In genomic region chr18:9417081-9417841, GRCh38 we compare ENCODE assay signal across 8 cellular contexts. TPM values are rescaled to one million over a fixed set of nuclear protein-coding genes. Genes with fewer than 3 reads are reported as not detected.
A peak's percentile ranks its signal among the peaks of the same experiment; 100 is the strongest.
DNase-seq lines count a peak whose midpoint lies in the region; ATAC-seq and TF ChIP-seq lines count a peak whose summit lies in the region.

No MANE protein-coding gene starts in this region.

- no peak for TF ChIP-seq POLR2A in vagina (IDR thresholded peaks at IDR 0.05)

- no peak overlapping the region for H4K91ac ChIP-seq in mesenchymal stem cell (ENCODE audit: low read length)

- H3K36me3 ChIP-seq in mesenchymal stem cell (ENCODE audit: control insufficient read depth in 1 of 2, insufficient read depth in 2 of 2, low read depth in 1 of 2, low read length in 2 of 2) (no peaks in the 10 kb centered on the region), vagina (no peaks in the 10 kb centered on the region)

- peak overlapping the region; percentile 95 for H2BK5ac ChIP-seq in mesenchymal stem cell (ENCODE audit: low read depth, low read length, poor library complexity, severe bottlenecking)

- H3K9ac ChIP-seq in mesenchymal stem cell (ENCODE audit: low read length): peak overlapping the region; percentile 52

- H4K8ac ChIP-seq in mesenchymal stem cell (ENCODE audit: low read length): no peak overlapping the region

- H3K27ac ChIP-seq in mesenchymal stem cell (ENCODE audit: low read length, poor library complexity, severe bottlenecking) (peak overlapping the region; percentile 98), vagina (peak overlapping the region; percentile 51)

- H3K27me3 ChIP-seq in mesenchymal stem cell (ENCODE audit: control insufficient read depth in 1 of 2, insufficient read depth in 1 of 2, low read length in 2 of 2): no peaks in the 10 kb centered on the region
- H3K27me3 ChIP-seq in vagina: no peaks in the 10 kb centered on the region

- H2AK5ac ChIP-seq in mesenchymal stem cell (ENCODE audit: low read length, severe bottlenecking): no peak overlapping the region

- H2AFZ ChIP-seq in mesenchymal stem cell (ENCODE audit: low read depth, low read length): no peak overlapping the region

- TF ChIP-seq CTCF in choroid plexus epithelial cell (conservative IDR thresholded peaks at IDR 0.05; ENCODE audit: low read depth, low read length) (no peak), vagina (IDR thresholded peaks at IDR 0.05) (no peak)

- H3K18ac ChIP-seq in mesenchymal stem cell (ENCODE audit: low read depth in 1 of 2, low read length in 2 of 2): no peak overlapping the region

- H3K23ac ChIP-seq in mesenchymal stem cell (ENCODE audit: low read length in 2 of 2): no peak overlapping the region

- no peak for ATAC-seq in HG02798 (IDR thresholded peaks at IDR 0.05; ENCODE audit: poor library complexity, unreplicated experiment)
- ATAC-seq in GM18520 (IDR thresholded peaks at IDR 0.05; ENCODE audit: unreplicated experiment): no peak

- H3K4me3 ChIP-seq in choroid plexus epithelial cell (ENCODE audit: low read depth, low read length): peak overlapping the region; percentile 20
- peak overlapping the region in 1 of 2 experiments; percentile 47 for H3K4me3 ChIP-seq in mesenchymal stem cell (ENCODE audit: insufficient read depth in 1 of 2, low read depth in 1 of 2, low read length in 2 of 2)
- peak overlapping the region in 1 of 2 donors; percentile 22 for H3K4me3 ChIP-seq in vagina

- no peak overlapping the region for H3K14ac ChIP-seq in mesenchymal stem cell (ENCODE audit: low read length in 2 of 2)

- DNase-seq in NCI-H1417 (lab: John Stamatoyannopoulos, UW) (peak; percentile 23 to 74 (median 56)), NCI-H1417 treated with DMSO at 0.1 percent for 48 hours (lab: John Stamatoyannopoulos, UW) (no peak), choroid plexus epithelial cell (ENCODE audit: low read depth) (peak; percentile 73), mesenchymal stem cell (peak; percentile 11), vagina (ENCODE audit: extremely low spot score in 2 of 2) (no peak)
- DNase-seq in stimulated activated CD4-positive, alpha-beta T cell treated with anti-CD3 and anti-CD28 coated beads, Interleukin-12 subunit alpha, Interleukin-12 subunit beta, amount 100 ng/mL, for 4 hours: no peak

- H3K9me3 ChIP-seq in mesenchymal stem cell (ENCODE audit: control insufficient read depth, low read length) (no peaks in the 10 kb centered on the region), vagina (no peaks in the 10 kb centered on the region)

- intact Hi-C loops in vagina (cut with DNase I): no loop called here

- H2BK15ac ChIP-seq in mesenchymal stem cell (ENCODE audit: low read depth, poor library complexity, severe bottlenecking): no peak overlapping the region

- peaks cover 33% of the 10 kb centered on the region for H3K4me1 ChIP-seq in mesenchymal stem cell (ENCODE audit: control insufficient read depth, insufficient read depth, low read depth, low read length)
- peaks cover 24% of the 10 kb centered on the region for H3K4me1 ChIP-seq in vagina

- no peak overlapping the region for H3K4ac ChIP-seq in mesenchymal stem cell (ENCODE audit: low read depth in 1 of 2, low read length in 2 of 2)

- H3K79me1 ChIP-seq in mesenchymal stem cell (replicated peaks; ENCODE audit: low read length, poor library complexity, severe bottlenecking): no peaks in the 10 kb centered on the region

- H2BK12ac ChIP-seq in mesenchymal stem cell (ENCODE audit: low read length in 2 of 2): no peak overlapping the region

- 78% methylated on average over 18 of the region's 18 CpGs for WGBS in mesenchymal stem cell

- peak overlapping the region; percentile 49 for H3K4me2 ChIP-seq in mesenchymal stem cell (ENCODE audit: low read length, poor library complexity, severe bottlenecking)

- H2BK120ac ChIP-seq in mesenchymal stem cell (ENCODE audit: low read depth, low read length): no peak overlapping the region

RNA-seq across cellular contexts. Expression of gene RALBP1, which starts 58.1 kb away (rescaled TPM):
- polyA plus RNA-seq in mesenchymal stem cell (2013, experiment 1 of 2): 89.2 TPM
- polyA plus RNA-seq in mesenchymal stem cell (2013, experiment 2 of 2): 95.9 TPM
- total RNA-seq in vagina: 65.6 TPM

Comparison
In these comparisons a context has a peak if more than half of its experiments do, and no peak if none do; other contexts are left out.
1. DNase-seq: peak in NCI-H1417 (3 of 3), choroid plexus epithelial cell (single experiment) and mesenchymal stem cell (single experiment); none in NCI-H1417 treated with DMSO at 0.1 percent for 48 hours (single experiment), vagina (0 of 2) and stimulated activated CD4-positive, alpha-beta T cell treated with anti-CD3 and anti-CD28 coated beads, Interleukin-12 subunit alpha, Interleukin-12 subunit beta, amount 100 ng/mL, for 4 hours (single experiment).